In the genomic region with DNA sequence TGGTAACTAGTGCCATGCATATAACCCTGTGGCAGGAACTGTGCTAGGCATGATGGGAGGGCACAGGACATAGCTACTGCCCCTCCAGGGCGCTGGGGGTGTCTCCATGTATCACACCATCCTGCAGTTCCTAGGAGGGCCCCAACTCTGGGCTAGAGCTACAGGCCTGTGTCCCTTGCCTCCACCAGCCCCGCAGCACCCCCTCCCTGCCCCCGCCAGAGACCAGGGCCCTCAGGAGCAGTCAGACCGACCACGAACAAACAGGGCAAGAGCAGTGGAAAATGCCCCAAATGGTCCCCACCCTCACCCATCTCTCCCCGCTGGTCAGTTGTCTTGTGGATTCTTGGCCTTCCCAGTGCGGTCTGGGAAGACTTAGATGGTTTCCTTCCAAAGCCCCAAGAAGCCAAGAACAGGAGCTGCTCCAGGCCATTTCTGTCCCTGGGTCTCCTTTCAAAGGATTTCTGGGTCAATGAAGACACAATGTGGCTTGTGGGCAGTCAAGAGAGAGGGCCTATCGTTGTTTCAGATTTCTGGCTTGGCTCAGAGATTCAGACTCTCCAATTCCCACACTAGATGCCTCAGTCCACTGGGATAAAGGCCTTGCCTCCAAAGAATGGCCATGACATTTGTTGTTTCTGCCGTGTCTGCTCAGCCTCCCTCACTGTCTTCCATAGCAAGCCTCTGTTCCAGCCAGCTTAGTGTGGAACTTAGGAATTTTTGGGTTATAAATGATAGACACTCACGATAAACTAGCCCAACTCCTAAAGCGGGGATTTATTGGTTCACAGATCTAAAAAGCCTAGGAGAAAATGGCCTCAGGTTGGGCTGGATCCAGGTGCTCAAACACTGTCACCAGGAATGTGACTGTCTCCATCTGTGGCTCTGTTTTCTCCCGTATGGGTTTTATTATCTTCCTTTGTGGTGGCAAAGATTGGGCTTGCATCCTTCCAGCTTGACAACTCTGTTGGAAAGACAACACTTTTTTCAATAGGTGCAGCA, we compare ENCODE assay signal across 16 cellular contexts.
DNase-seq lines count a peak whose midpoint lies in the region; ATAC-seq and TF ChIP-seq lines count a peak whose summit lies in the region.
"Had no signal": no experiment of that assay in that cellular context is flagged by ENCODE, and none has a peak within 500 bp of the region (broad histone marks: within the 10 kb centered on the region; RNA-seq: fewer than 3 reads in every experiment).

No MANE protein-coding gene starts in this region.

- H2AFZ ChIP-seq in osteoblast (ENCODE audit: low read length), result peak overlapping the region; percentile 40

- H3K4me3 ChIP-seq in astrocyte of the cerebellum (ENCODE audit: low read depth, low read length) (no peak overlapping the region), osteoblast (ENCODE audit: insufficient read depth, low read length) (no peak overlapping the region)

- no peaks in the 10 kb centered on the region for H3K27me3 ChIP-seq in osteoblast (ENCODE audit: insufficient read depth, low read length)
- H3K27me3 ChIP-seq: BE2C had no signal

- no peak overlapping the region for H3K4me2 ChIP-seq in osteoblast (ENCODE audit: insufficient read depth, low read length)

- no peaks in the 10 kb centered on the region for H3K79me2 ChIP-seq in osteoblast (ENCODE audit: insufficient read depth, low read length)

- H3K9me3 ChIP-seq in osteoblast (ENCODE audit: low read depth, low read length), result no peaks in the 10 kb centered on the region
- H3K9me3 ChIP-seq: BE2C had no signal

- no peaks in the 10 kb centered on the region for H3K36me3 Mint-ChIP-seq in stimulated activated effector memory CD8-positive, alpha-beta T cell treated with anti-CD3 and anti-CD28 coated beads, Interleukin-12 subunit alpha, Interleukin-12 subunit beta, amount 100 ng/mL, for 72 hours
- H3K36me3 Mint-ChIP-seq: CD4-positive, alpha-beta memory T cell had no signal

- H3K9me3 Mint-ChIP-seq in stimulated activated effector memory CD8-positive, alpha-beta T cell treated with anti-CD3 and anti-CD28 coated beads, Interleukin-12 subunit alpha, Interleukin-12 subunit beta, amount 100 ng/mL, for 72 hours, result no peaks in the 10 kb centered on the region
- H3K9me3 Mint-ChIP-seq: CD4-positive, alpha-beta memory T cell; HFFc6 had no signal

- no peak overlapping the region for H3K4me3 Mint-ChIP-seq in stimulated activated effector memory CD8-positive, alpha-beta T cell treated with anti-CD3 and anti-CD28 coated beads, Interleukin-12 subunit alpha, Interleukin-12 subunit beta, amount 100 ng/mL, for 72 hours
- H3K4me3 Mint-ChIP-seq: CD4-positive, alpha-beta memory T cell; HFFc6 had no signal

- in situ Hi-C loops in astrocyte of the cerebellum (cut with HindIII; ENCODE audit: low sequenced_read_pairs), result no loop called here

- no peaks in the 10 kb centered on the region for H4K20me1 ChIP-seq in osteoblast (ENCODE audit: insufficient read depth, low read length)

- H3K36me3 ChIP-seq in osteoblast (ENCODE audit: insufficient read depth, low read length), result no peaks in the 10 kb centered on the region
- H3K36me3 ChIP-seq: BE2C had no signal

- DNase-seq in M059J (ENCODE audit: low read depth) (peak; percentile 56), astrocyte of the cerebellum (ENCODE audit: low read depth) (peak; percentile 28), globus pallidus (ENCODE audit: low spot score) (peak; percentile 37), osteoblast (ENCODE audit: insufficient read length, low spot score, missing footprints) (peak; percentile 79), SHP77 treated with DMSO at 0.1 percent for 48 hours (lab: John Stamatoyannopoulos, UW) (no peak), DMS153 treated with DMSO at 0.1 percent for 48 hours (lab: John Stamatoyannopoulos, UW; ENCODE audit: unreplicated experiment) (no peak), SIG-M5 treated with dmso at 0.1 percent for 504 hours (lab: John Stamatoyannopoulos, UW; ENCODE audit: unreplicated experiment) (no peak)
- DNase-seq in stimulated activated effector memory CD8-positive, alpha-beta T cell treated with anti-CD3 and anti-CD28 coated beads, Interleukin-12 subunit alpha, Interleukin-12 subunit beta, amount 100 ng/mL, for 72 hours (ENCODE audit: low spot score in 2 of 2), result no peak
- DNase-seq: BE2C; CD4-positive, alpha-beta memory T cell; DND-41; GF-D8; HCEC 1CT; HFFc6 had no signal

- no peak overlapping the region for H3K27ac ChIP-seq in osteoblast (ENCODE audit: low read depth, low read length)
- H3K27ac ChIP-seq: C4-2B, HL-60 had no signal

- no peaks in the 10 kb centered on the region for H3K4me1 Mint-ChIP-seq in stimulated activated effector memory CD8-positive, alpha-beta T cell treated with anti-CD3 and anti-CD28 coated beads, Interleukin-12 subunit alpha, Interleukin-12 subunit beta, amount 100 ng/mL, for 72 hours

- H3K27ac Mint-ChIP-seq in stimulated activated effector memory CD8-positive, alpha-beta T cell treated with anti-CD3 and anti-CD28 coated beads, Interleukin-12 subunit alpha, Interleukin-12 subunit beta, amount 100 ng/mL, for 72 hours, result no peak overlapping the region
- H3K27ac Mint-ChIP-seq: HFFc6 had no signal

- ATAC-seq in stimulated activated effector memory CD8-positive, alpha-beta T cell treated with anti-CD3 and anti-CD28 coated beads, Interleukin-12 subunit alpha, Interleukin-12 subunit beta, amount 100 ng/mL, for 72 hours, result no peak

- peaks cover 7% of the 10 kb centered on the region for H3K4me1 ChIP-seq in osteoblast (ENCODE audit: insufficient read depth, low read length)
- H3K4me1 ChIP-seq: BE2C had no signal

- TF ChIP-seq CTCF in astrocyte of the cerebellum (IDR thresholded peaks at IDR 0.05; ENCODE audit: low read depth, low read length, missing control alignments) (no peak), osteoblast (IDR thresholded peaks at IDR 0.05; ENCODE audit: extremely low read depth, low read depth, low read length) (no peak)

Comparison
In these comparisons a context has a peak if more than half of its experiments do, and no peak if none do; other contexts are left out.
1. DNase-seq: peak in M059J (single experiment), astrocyte of the cerebellum (single experiment), globus pallidus (single experiment) and osteoblast (single experiment); none in SHP77 treated with DMSO at 0.1 percent for 48 hours (single experiment), DMS153 treated with DMSO at 0.1 percent for 48 hours (single experiment), stimulated activated effector memory CD8-positive, alpha-beta T cell treated with anti-CD3 and anti-CD28 coated beads, Interleukin-12 subunit alpha, Interleukin-12 subunit beta, amount 100 ng/mL, for 72 hours (0 of 2) and SIG-M5 treated with dmso at 0.1 percent for 504 hours (single experiment).